Comparison of ENCODE assay signal across 9 cellular contexts in genomic region chr21:42063578-42064521, GRCh38. TPM values are rescaled to one million over a fixed set of nuclear protein-coding genes. Genes with fewer than 3 reads are reported as not detected.
A peak's percentile ranks its signal among the peaks of the same experiment; 100 is the strongest.
DNase-seq lines count a peak whose midpoint lies in the region; ATAC-seq and TF ChIP-seq lines count a peak whose summit lies in the region.
"Had no signal": no experiment of that assay in that cellular context is flagged by ENCODE, and none has a peak within 500 bp of the region (broad histone marks: within the 10 kb centered on the region; RNA-seq: fewer than 3 reads in every experiment).

No MANE protein-coding gene starts in this region.

- H3K4me1 Mint-ChIP-seq in MCF 10A (ENCODE audit: insufficient read depth, unreplicated experiment) = peaks cover 10% of the 10 kb centered on the region

- WGBS in lung, 2 donors = 31 to 44% methylated on average over 28 of the region's 28 CpGs
- 47 to 48% methylated on average over 22 to 26 of the region's 28 CpGs for WGBS in upper lobe of left lung, 2 donors

- no peaks in the 10 kb centered on the region for H3K9me3 Mint-ChIP-seq in MCF 10A (ENCODE audit: unreplicated experiment)

- H3K36me3 ChIP-seq in breast epithelium (no peaks in the 10 kb centered on the region), lung (ENCODE audit: control insufficient read depth in 2 of 2, insufficient read depth in 2 of 2, low read length in 2 of 2) (no peaks in the 10 kb centered on the region), upper lobe of left lung (no peaks in the 10 kb centered on the region)

- no peaks in the 10 kb centered on the region for H3K27me3 Mint-ChIP-seq in MCF 10A (ENCODE audit: insufficient read depth, unreplicated experiment)

- no peaks in the 10 kb centered on the region for H3K36me3 Mint-ChIP-seq in MCF 10A (ENCODE audit: insufficient read depth, unreplicated experiment)

- ATAC-seq in lung (ENCODE audit: insufficient read depth, low FRiP score) (no peak), upper lobe of left lung (ENCODE audit: low FRiP score in 2 of 2) (peak; percentile 44 to 58), HG03565 (IDR thresholded peaks at IDR 0.05; ENCODE audit: unreplicated experiment) (no peak)

- no peak overlapping the region for H3K27ac ChIP-seq in breast epithelium
- peak overlapping the region in 1 of 2 donors; percentile 26 for H3K27ac ChIP-seq in lung (ENCODE audit: low read depth in 1 of 2, low read length in 1 of 2)
- peak overlapping the region; percentile 22 to 76 (median 25) for H3K27ac ChIP-seq in upper lobe of left lung
- H3K27ac ChIP-seq: C4-2B had no signal

- H3K4me3 Mint-ChIP-seq in MCF 10A (ENCODE audit: unreplicated experiment) = peak overlapping the region; percentile 18

- no peaks in the 10 kb centered on the region for H3K4me1 ChIP-seq in breast epithelium
- H3K4me1 ChIP-seq in lung (ENCODE audit: control insufficient read depth in 2 of 2, insufficient read depth in 2 of 2, low read length in 2 of 2) = peaks cover 0 to 9% of the 10 kb centered on the region in 2 donors
- H3K4me1 ChIP-seq in upper lobe of left lung = peaks cover 5 to 45% (median 35%) of the 10 kb centered on the region in 4 donors

- TF ChIP-seq CTCF in MCF 10A (IDR thresholded peaks at IDR 0.05; ENCODE audit: unreplicated experiment) (no peak), breast epithelium (IDR thresholded peaks at IDR 0.05) (no peak), lung (IDR thresholded peaks at IDR 0.05; ENCODE audit: control extremely low read depth, extremely low read depth) (no peak), upper lobe of left lung (IDR thresholded peaks at IDR 0.05) (peak in 2 of 6 experiments; percentile 15 to 29)

- H3K9me3 ChIP-seq in breast epithelium = no peaks in the 10 kb centered on the region
- no peaks in the 10 kb centered on the region for H3K9me3 ChIP-seq in lung (ENCODE audit: control insufficient read depth in 2 of 2, insufficient read depth in 1 of 2, low read length in 1 of 2)
- no peaks in the 10 kb centered on the region for H3K9me3 ChIP-seq in upper lobe of left lung

- no TSS peak for BruUV-seq in MCF 10A (replicated peaks; lab: Mats Ljungman, UMichigan)

- no peak for TF ChIP-seq EP300 in upper lobe of left lung (IDR thresholded peaks at IDR 0.05)

- no peak overlapping the region for H3K27ac Mint-ChIP-seq in MCF 10A (ENCODE audit: low read depth, unreplicated experiment)

- DNase-seq in MCF 10A (ENCODE audit: unreplicated experiment) (peak; percentile 76), breast epithelium (ENCODE audit: low spot score in 2 of 2) (no peak), NCI-H510A treated with DMSO at 0.1 percent for 48 hours (lab: John Stamatoyannopoulos, UW) (peak; percentile 78), activated T-cell treated with anti-CD3 and anti-CD28 coated beads for 4 hours (peak; percentile 36), lung (ENCODE audit: low spot score) (peak; percentile 44), upper lobe of left lung (peak in 1 of 2 donors; percentile 65), occipital lobe (lab: John Stamatoyannopoulos, UW) (no peak)

- intact Hi-C loops in MCF 10A (cut with micrococcal nuclease) = no loop called here
- intact Hi-C loops in breast epithelium (cut with DNase I; ENCODE audit: low total_unique reads) = loop anchor here (2.0 kb wide), 1 partner anchor 261 kb away; no protein-coding TSS in a partner anchor

- no peak overlapping the region for H3K4me3 ChIP-seq in breast epithelium
- H3K4me3 ChIP-seq in lung = no peak overlapping the region
- H3K4me3 ChIP-seq in upper lobe of left lung = peak overlapping the region in 1 of 4 donors; percentile 21

- POLR2A ChIA-PET in MCF 10A (lab: Yijun Ruan, JAX) = interaction anchor here (0.6 to 1.4 kb wide), 4 partner anchors 19 to 55 kb away, joined by 3 to 4 read pairs (median 3); no protein-coding TSS in a partner anchor

- H3K27me3 ChIP-seq in breast epithelium = no peaks in the 10 kb centered on the region
- H3K27me3 ChIP-seq in lung (ENCODE audit: control insufficient read depth, insufficient read depth) = no peaks in the 10 kb centered on the region
- H3K27me3 ChIP-seq in upper lobe of left lung = no peaks in the 10 kb centered on the region

- no peak for TF ChIP-seq POLR2A in breast epithelium (IDR thresholded peaks at IDR 0.05)
- TF ChIP-seq POLR2A in upper lobe of left lung (IDR thresholded peaks at IDR 0.05) = no peak

- CTCF ChIA-PET in MCF 10A (lab: Yijun Ruan, JAX) = interaction anchor here (0.6 to 0.7 kb wide), 2 partner anchors 165 to 711 kb away, joined by 3 read pairs; no protein-coding TSS in a partner anchor

RNA-seq across cellular contexts. Expression of gene UMODL1, which starts 7.3 kb away (rescaled TPM):
- total RNA-seq in MCF 10A (2022) = not detected in 2 replicates
- not detected for total RNA-seq in breast epithelium
- total RNA-seq in lung = under 1 TPM in 1 of 2 donors, not detected in 1; 0.28 TPM
- polyA plus RNA-seq in lung = under 1 TPM; 0.10 to 0.14 TPM
- 1 to 10 TPM in 2 of 6 donors, under 1 TPM in 3, not detected in 1; 0.07 to 6.3 (median 0.59) TPM for total RNA-seq in upper lobe of left lung
- not detected for total RNA-seq in occipital lobe

RNA-seq across cellular contexts. Expression of gene ZBTB21, which starts 53.7 kb away (rescaled TPM):
- total RNA-seq in MCF 10A (2022) = 21.5 and 27.3 TPM in 2 replicates
- 10 to 100 TPM; 15.2 to 18.1 (median 16.1) TPM for total RNA-seq in breast epithelium
- 10 to 100 TPM; 10.6 to 15.4 TPM for total RNA-seq in lung
- polyA plus RNA-seq in lung = 1 to 10 TPM; 3.2 to 4.5 TPM
- 10 to 100 TPM; 12.4 to 28.3 (median 16.7) TPM for total RNA-seq in upper lobe of left lung
- 14.3 TPM for total RNA-seq in occipital lobe

Comparison
In these comparisons a context has a peak if more than half of its experiments do, and no peak if none do; other contexts are left out.
1. DNase-seq: peak in MCF 10A (single experiment), NCI-H510A treated with DMSO at 0.1 percent for 48 hours (single experiment), activated T-cell treated with anti-CD3 and anti-CD28 coated beads for 4 hours (single experiment) and lung (single experiment); none in breast epithelium (0 of 2) and occipital lobe (single experiment).
2. H3K27ac ChIP-seq: peak in upper lobe of left lung (4 of 4); none in breast epithelium (0 of 2).
3. ATAC-seq: peak in upper lobe of left lung (2 of 2); none in lung (single experiment) and HG03565 (single experiment).